In genomic region chr6:106324726-106325335, GRCh38 we compare ENCODE assay signal across 8 cellular contexts. TPM values are rescaled to one million over a fixed set of nuclear protein-coding genes. Genes with fewer than 3 reads are reported as not detected.
DNase-seq lines count a peak whose midpoint lies in the region; ATAC-seq and TF ChIP-seq lines count a peak whose summit lies in the region.

No MANE protein-coding gene starts in this region.

- peak overlapping the region; percentile 92 for H3K9ac ChIP-seq in GM23248

- intact Hi-C loops in prostate gland (cut with DNase I), result no loop called here

- peak overlapping the region; percentile 96 for H2AFZ ChIP-seq in GM23248

- TF ChIP-seq CTCF in fibroblast of mammary gland (conservative IDR thresholded peaks at IDR 0.05; ENCODE audit: control insufficient read depth, insufficient read depth, low read depth, low read length) (no peak), prostate gland (IDR thresholded peaks at IDR 0.05) (no peak), GM10266 (IDR thresholded peaks at IDR 0.05; ENCODE audit: control insufficient read depth, insufficient read depth, low read depth, missing control alignments) (no peak)

- H3K9me3 ChIP-seq in GM23248 (ENCODE audit: low read depth) (no peaks in the 10 kb centered on the region), SJCRH30 (replicated peaks) (no peaks in the 10 kb centered on the region), prostate gland (no peaks in the 10 kb centered on the region)

- H3K9me2 ChIP-seq in GM23248 (ENCODE audit: insufficient read depth), result no peaks in the 10 kb centered on the region

- H3K36me3 ChIP-seq in GM23248 (ENCODE audit: low read depth), result no peaks in the 10 kb centered on the region
- no peaks in the 10 kb centered on the region for H3K36me3 ChIP-seq in SJCRH30
- no peaks in the 10 kb centered on the region for H3K36me3 ChIP-seq in prostate gland

- H3K4me1 ChIP-seq in GM23248 (ENCODE audit: insufficient read depth) (peaks cover 9% of the 10 kb centered on the region), SJCRH30 (no peaks in the 10 kb centered on the region), prostate gland (replicated peaks) (no peaks in the 10 kb centered on the region)

- in situ Hi-C loops in GM23248 (cut with MboI), result no loop called here

- peak overlapping the region; percentile 99 for H3K4me3 ChIP-seq in GM23248
- H3K4me3 ChIP-seq in SJCRH30, result peak overlapping the region; percentile 90
- peak overlapping the region; percentile 99 for H3K4me3 ChIP-seq in fibroblast of mammary gland (ENCODE audit: control insufficient read depth, low read depth, low read length)
- H3K4me3 ChIP-seq in prostate gland, result peak overlapping the region; percentile 74 to 75

- 6 to 10% methylated on average over 9 of the region's 9 CpGs for WGBS in GM23248 (ENCODE audit: low coverage in 1 of 2, low lambda C conversion rate in 2 of 2, missing lambda C conversion rate in 2 of 2), 2 experiments
- 2% methylated on average over 9 of the region's 9 CpGs for WGBS in prostate gland

- peaks cover 56% of the 10 kb centered on the region for H3K79me2 ChIP-seq in GM23248 (ENCODE audit: insufficient read depth)

- ATAC-seq in GM21367 (IDR thresholded peaks at IDR 0.05; ENCODE audit: unreplicated experiment), result no peak

- H3K27ac ChIP-seq in GM23248 (peak overlapping the region; percentile 85), SJCRH30 (peak overlapping the region; percentile 76), prostate gland (peak overlapping the region; percentile 88 to 90)

- DNase-seq in GM23248 (peak; percentile 53), SJCRH30 (no peak), fibroblast of mammary gland (ENCODE audit: low read depth) (peak; percentile 14), prostate gland (ENCODE audit: low spot score) (no peak), NCI-H1092 (lab: John Stamatoyannopoulos, UW) (no peak), NCI-H2081 (lab: John Stamatoyannopoulos, UW) (no peak), GM10266 (ENCODE audit: extremely low spot score) (no peak)

- H4K20me1 ChIP-seq in GM23248 (ENCODE audit: insufficient read depth), result no peaks in the 10 kb centered on the region

- H3K4me2 ChIP-seq in GM23248 (ENCODE audit: unreplicated experiment), result peak overlapping the region; percentile 88

- no peak for TF ChIP-seq POLR2A in prostate gland (IDR thresholded peaks at IDR 0.05)

- H3F3A ChIP-seq in GM23248 (ENCODE audit: insufficient read depth), result peaks cover 4% of the 10 kb centered on the region; the same call in 1 of the 2 replicates

- H3K27me3 ChIP-seq in GM23248 (replicated peaks; ENCODE audit: insufficient read depth) (no peaks in the 10 kb centered on the region), SJCRH30 (no peaks in the 10 kb centered on the region), prostate gland (replicated peaks; ENCODE audit: insufficient read depth) (no peaks in the 10 kb centered on the region)

RNA-seq across cellular contexts. Expression of gene ATG5, which starts 0.7 kb away (rescaled TPM):
- total RNA-seq in GM23248 (2014; rRNA removed; shearing (Covaris generic)), result 39.4 and 46.2 TPM in 2 replicates
- polyA plus RNA-seq in GM23248 (2016; fragmentation: Nextera tagmentation; extraction: Ambion mirVana), result 44.2 and 45.2 TPM in 2 replicates
- 42.9 and 49.1 TPM in 2 replicates for total RNA-seq in SJCRH30 (2014; rRNA removed; shearing (Covaris generic))
- 10 to 100 TPM; 31.9 to 34.3 TPM for total RNA-seq in prostate gland

RNA-seq across cellular contexts. Expression of gene CRYBG1, which starts 35.7 kb away (rescaled TPM):
- 6.2 and 8.4 TPM in 2 replicates for total RNA-seq in GM23248 (2014; rRNA removed; shearing (Covaris generic))
- polyA plus RNA-seq in GM23248 (2016; fragmentation: Nextera tagmentation; extraction: Ambion mirVana), result 1.9 and 2.1 TPM in 2 replicates
- total RNA-seq in SJCRH30 (2014; rRNA removed; shearing (Covaris generic)), result 0.03 TPM in 1 of 2 replicates, not detected in the other
- 10 to 100 TPM; 39.9 to 75.4 TPM for total RNA-seq in prostate gland

Comparison
In these comparisons a context has a peak if more than half of its experiments do, and no peak if none do; other contexts are left out.
1. DNase-seq: peak in GM23248 (single experiment) and fibroblast of mammary gland (single experiment); none in SJCRH30 (0 of 2), prostate gland (single experiment), NCI-H1092 (single experiment), NCI-H2081 (0 of 2) and GM10266 (single experiment).
2. Peak in every context shown above with its lines, with median percentiles within 50 percentile points of each other: H3K27ac ChIP-seq and H3K4me3 ChIP-seq.